ENCODE assay signal across 1 cellular context in genomic region chr3:136181741-136182140, GRCh38.
TF ChIP-seq lines count a peak whose summit lies in the region.

No MANE protein-coding gene starts in this region.

TF ChIP-seq in HEK293, 187 proteins besides CTCF, POLR2A, EP300 and RAD21 (continued from another document and continues in another):
- TF ChIP-seq, protein P1, sequence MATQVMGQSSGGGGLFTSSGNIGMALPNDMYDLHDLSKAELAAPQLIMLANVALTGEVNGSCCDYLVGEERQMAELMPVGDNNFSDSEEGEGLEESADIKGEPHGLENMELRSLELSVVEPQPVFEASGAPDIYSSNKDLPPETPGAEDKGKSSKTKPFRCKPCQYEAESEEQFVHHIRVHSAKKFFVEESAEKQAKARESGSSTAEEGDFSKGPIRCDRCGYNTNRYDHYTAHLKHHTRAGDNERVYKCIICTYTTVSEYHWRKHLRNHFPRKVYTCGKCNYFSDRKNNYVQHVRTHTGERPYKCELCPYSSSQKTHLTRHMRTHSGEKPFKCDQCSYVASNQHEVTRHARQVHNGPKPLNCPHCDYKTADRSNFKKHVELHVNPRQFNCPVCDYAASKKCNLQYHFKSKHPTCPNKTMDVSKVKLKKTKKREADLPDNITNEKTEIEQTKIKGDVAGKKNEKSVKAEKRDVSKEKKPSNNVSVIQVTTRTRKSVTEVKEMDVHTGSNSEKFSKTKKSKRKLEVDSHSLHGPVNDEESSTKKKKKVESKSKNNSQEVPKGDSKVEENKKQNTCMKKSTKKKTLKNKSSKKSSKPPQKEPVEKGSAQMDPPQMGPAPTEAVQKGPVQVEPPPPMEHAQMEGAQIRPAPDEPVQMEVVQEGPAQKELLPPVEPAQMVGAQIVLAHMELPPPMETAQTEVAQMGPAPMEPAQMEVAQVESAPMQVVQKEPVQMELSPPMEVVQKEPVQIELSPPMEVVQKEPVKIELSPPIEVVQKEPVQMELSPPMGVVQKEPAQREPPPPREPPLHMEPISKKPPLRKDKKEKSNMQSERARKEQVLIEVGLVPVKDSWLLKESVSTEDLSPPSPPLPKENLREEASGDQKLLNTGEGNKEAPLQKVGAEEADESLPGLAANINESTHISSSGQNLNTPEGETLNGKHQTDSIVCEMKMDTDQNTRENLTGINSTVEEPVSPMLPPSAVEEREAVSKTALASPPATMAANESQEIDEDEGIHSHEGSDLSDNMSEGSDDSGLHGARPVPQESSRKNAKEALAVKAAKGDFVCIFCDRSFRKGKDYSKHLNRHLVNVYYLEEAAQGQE (tag by site-specific recombination; IDR thresholded peaks at IDR 0.05): peak; percentile 61; the same call in 1 of the 2 replicates
- TF ChIP-seq ZNF513 (tag by site-specific recombination; IDR thresholded peaks at IDR 0.05): no peak
- 0 out of 2 replicates have a peak, but pooled peaks have one; percentile 55 for TF ChIP-seq ZNF558 (tag by site-specific recombination; IDR thresholded peaks at IDR 0.05)
- no peak for TF ChIP-seq ZNF473 (tag by site-specific recombination; IDR thresholded peaks at IDR 0.05)
- no peak for TF ChIP-seq ZNF830 (tag by site-specific recombination; IDR thresholded peaks at IDR 0.05; ENCODE audit: low read depth)
- no peak for TF ChIP-seq SP3 (tag by site-specific recombination; IDR thresholded peaks at IDR 0.05)
- no peak for TF ChIP-seq ZNF658 (tag by site-specific recombination; IDR thresholded peaks at IDR 0.05)
- TF ChIP-seq, protein P2, sequence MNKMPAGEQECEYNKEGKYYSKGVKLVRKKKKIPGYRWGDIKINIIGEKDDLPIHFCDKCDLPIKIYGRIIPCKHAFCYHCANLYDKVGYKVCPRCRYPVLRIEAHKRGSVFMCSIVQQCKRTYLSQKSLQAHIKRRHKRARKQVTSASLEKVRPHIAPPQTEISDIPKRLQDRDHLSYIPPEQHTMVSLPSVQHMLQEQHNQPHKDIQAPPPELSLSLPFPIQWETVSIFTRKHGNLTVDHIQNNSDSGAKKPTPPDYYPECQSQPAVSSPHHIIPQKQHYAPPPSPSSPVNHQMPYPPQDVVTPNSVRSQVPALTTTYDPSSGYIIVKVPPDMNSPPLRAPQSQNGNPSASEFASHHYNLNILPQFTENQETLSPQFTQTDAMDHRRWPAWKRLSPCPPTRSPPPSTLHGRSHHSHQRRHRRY (tag by site-specific recombination; IDR thresholded peaks at IDR 0.05): no peak
- TF ChIP-seq ZNF629 (tag by site-specific recombination; IDR thresholded peaks at IDR 0.05): 0 out of 2 replicates have a peak, but pooled peaks have one; percentile 33
- 0 out of 2 replicates have a peak, but pooled peaks have one; percentile 25 for TF ChIP-seq ZNF560 (tag by site-specific recombination; IDR thresholded peaks at IDR 0.05; ENCODE audit: borderline replicate concordance)
- TF ChIP-seq ZNF280C (tag by site-specific recombination; IDR thresholded peaks at IDR 0.05): no peak
- TF ChIP-seq ZNF426 (tag by site-specific recombination; IDR thresholded peaks at IDR 0.05): peak; percentile 77
- no peak for TF ChIP-seq ZNF626 (tag by site-specific recombination; IDR thresholded peaks at IDR 0.05)
- TF ChIP-seq ZNF529 (tag by site-specific recombination; IDR thresholded peaks at IDR 0.05; ENCODE audit: insufficient replicate concordance): peak; percentile 58
- no peak for TF ChIP-seq ZNF416 (tag by site-specific recombination; IDR thresholded peaks at IDR 0.05)
- TF ChIP-seq ZFP37 (tag by site-specific recombination; IDR thresholded peaks at IDR 0.05): no peak
- peak; percentile 59; the same call in 1 of the 2 replicates for TF ChIP-seq ZXDB (tag by site-specific recombination; IDR thresholded peaks at IDR 0.05)
- TF ChIP-seq ZNF530 (tag by site-specific recombination; IDR thresholded peaks at IDR 0.05; ENCODE audit: low read depth): no peak
- no peak for TF ChIP-seq ZNF776 (tag by site-specific recombination; IDR thresholded peaks at IDR 0.05; ENCODE audit: borderline replicate concordance)
- TF ChIP-seq REPIN1 (tag by site-specific recombination; IDR thresholded peaks at IDR 0.05; ENCODE audit: low read depth): no peak
- no peak for TF ChIP-seq YY2 (tag by site-specific recombination; IDR thresholded peaks at IDR 0.05)
- no peak for TF ChIP-seq ZNF366 (tag by site-specific recombination; conservative IDR thresholded peaks at IDR 0.05)
- TF ChIP-seq, protein P3, sequence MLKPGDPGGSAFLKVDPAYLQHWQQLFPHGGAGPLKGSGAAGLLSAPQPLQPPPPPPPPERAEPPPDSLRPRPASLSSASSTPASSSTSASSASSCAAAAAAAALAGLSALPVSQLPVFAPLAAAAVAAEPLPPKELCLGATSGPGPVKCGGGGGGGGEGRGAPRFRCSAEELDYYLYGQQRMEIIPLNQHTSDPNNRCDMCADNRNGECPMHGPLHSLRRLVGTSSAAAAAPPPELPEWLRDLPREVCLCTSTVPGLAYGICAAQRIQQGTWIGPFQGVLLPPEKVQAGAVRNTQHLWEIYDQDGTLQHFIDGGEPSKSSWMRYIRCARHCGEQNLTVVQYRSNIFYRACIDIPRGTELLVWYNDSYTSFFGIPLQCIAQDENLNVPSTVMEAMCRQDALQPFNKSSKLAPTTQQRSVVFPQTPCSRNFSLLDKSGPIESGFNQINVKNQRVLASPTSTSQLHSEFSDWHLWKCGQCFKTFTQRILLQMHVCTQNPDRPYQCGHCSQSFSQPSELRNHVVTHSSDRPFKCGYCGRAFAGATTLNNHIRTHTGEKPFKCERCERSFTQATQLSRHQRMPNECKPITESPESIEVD (tag by site-specific recombination; IDR thresholded peaks at IDR 0.05): no peak
- TF ChIP-seq TRIM28 (IDR thresholded peaks at IDR 0.05; ENCODE audit: borderline replicate concordance, low read length): no peak
- no peak for TF ChIP-seq ZNF362 (tag by site-specific recombination; IDR thresholded peaks at IDR 0.05)
- TF ChIP-seq KLF9 (tag by site-specific recombination; IDR thresholded peaks at IDR 0.05; ENCODE audit: low read depth): no peak
- TF ChIP-seq ZBTB48 (tag by site-specific recombination; IDR thresholded peaks at IDR 0.05): no peak
- TF ChIP-seq ZNF16 (tag by site-specific recombination; IDR thresholded peaks at IDR 0.05; ENCODE audit: low read depth): no peak
- no peak for TF ChIP-seq GLIS2 (tag by site-specific recombination; IDR thresholded peaks at IDR 0.05)
- TF ChIP-seq ZNF248 (tag by site-specific recombination; IDR thresholded peaks at IDR 0.05): no peak
- TF ChIP-seq, protein P4, sequence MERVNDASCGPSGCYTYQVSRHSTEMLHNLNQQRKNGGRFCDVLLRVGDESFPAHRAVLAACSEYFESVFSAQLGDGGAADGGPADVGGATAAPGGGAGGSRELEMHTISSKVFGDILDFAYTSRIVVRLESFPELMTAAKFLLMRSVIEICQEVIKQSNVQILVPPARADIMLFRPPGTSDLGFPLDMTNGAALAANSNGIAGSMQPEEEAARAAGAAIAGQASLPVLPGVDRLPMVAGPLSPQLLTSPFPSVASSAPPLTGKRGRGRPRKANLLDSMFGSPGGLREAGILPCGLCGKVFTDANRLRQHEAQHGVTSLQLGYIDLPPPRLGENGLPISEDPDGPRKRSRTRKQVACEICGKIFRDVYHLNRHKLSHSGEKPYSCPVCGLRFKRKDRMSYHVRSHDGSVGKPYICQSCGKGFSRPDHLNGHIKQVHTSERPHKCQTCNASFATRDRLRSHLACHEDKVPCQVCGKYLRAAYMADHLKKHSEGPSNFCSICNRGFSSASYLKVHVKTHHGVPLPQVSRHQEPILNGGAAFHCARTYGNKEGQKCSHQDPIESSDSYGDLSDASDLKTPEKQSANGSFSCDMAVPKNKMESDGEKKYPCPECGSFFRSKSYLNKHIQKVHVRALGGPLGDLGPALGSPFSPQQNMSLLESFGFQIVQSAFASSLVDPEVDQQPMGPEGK (tag by site-specific recombination; IDR thresholded peaks at IDR 0.05): no peak
- TF ChIP-seq BCL11A (tag by site-specific recombination; IDR thresholded peaks at IDR 0.05; ENCODE audit: low read depth): no peak
- TF ChIP-seq ZNF660 (tag by site-specific recombination; IDR thresholded peaks at IDR 0.05): no peak
- TF ChIP-seq ZNF239 (tag by site-specific recombination; IDR thresholded peaks at IDR 0.05): no peak
- TF ChIP-seq SP2 (tag by site-specific recombination; IDR thresholded peaks at IDR 0.05): no peak
- TF ChIP-seq, protein P5, sequence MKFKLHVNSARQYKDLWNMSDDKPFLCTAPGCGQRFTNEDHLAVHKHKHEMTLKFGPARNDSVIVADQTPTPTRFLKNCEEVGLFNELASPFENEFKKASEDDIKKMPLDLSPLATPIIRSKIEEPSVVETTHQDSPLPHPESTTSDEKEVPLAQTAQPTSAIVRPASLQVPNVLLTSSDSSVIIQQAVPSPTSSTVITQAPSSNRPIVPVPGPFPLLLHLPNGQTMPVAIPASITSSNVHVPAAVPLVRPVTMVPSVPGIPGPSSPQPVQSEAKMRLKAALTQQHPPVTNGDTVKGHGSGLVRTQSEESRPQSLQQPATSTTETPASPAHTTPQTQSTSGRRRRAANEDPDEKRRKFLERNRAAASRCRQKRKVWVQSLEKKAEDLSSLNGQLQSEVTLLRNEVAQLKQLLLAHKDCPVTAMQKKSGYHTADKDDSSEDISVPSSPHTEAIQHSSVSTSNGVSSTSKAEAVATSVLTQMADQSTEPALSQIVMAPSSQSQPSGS (tag by site-specific recombination; IDR thresholded peaks at IDR 0.05; ENCODE audit: low read depth): no peak
- peak; percentile 58 for TF ChIP-seq ZBTB8A (tag by site-specific recombination; IDR thresholded peaks at IDR 0.05)
- no peak for TF ChIP-seq ZNF585B (tag by site-specific recombination; IDR thresholded peaks at IDR 0.05)
- no peak for TF ChIP-seq SCRT1 (tag by site-specific recombination; IDR thresholded peaks at IDR 0.05; ENCODE audit: borderline replicate concordance)
- 0 out of 2 replicates have a peak, but pooled peaks have one; percentile 19 for TF ChIP-seq ZNF223 (tag by site-specific recombination; IDR thresholded peaks at IDR 0.05)
- TF ChIP-seq ZNF114 (tag by site-specific recombination; IDR thresholded peaks at IDR 0.05): no peak
- TF ChIP-seq, protein P6, sequence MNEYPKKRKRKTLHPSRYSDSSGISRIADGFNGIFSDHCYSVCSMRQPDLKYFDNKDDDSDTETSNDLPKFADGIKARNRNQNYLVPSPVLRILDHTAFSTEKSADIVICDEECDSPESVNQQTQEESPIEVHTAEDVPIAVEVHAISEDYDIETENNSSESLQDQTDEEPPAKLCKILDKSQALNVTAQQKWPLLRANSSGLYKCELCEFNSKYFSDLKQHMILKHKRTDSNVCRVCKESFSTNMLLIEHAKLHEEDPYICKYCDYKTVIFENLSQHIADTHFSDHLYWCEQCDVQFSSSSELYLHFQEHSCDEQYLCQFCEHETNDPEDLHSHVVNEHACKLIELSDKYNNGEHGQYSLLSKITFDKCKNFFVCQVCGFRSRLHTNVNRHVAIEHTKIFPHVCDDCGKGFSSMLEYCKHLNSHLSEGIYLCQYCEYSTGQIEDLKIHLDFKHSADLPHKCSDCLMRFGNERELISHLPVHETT (tag by site-specific recombination; IDR thresholded peaks at IDR 0.05): no peak
- no peak for TF ChIP-seq ZNF600 (tag by site-specific recombination; IDR thresholded peaks at IDR 0.05)
- TF ChIP-seq ZBTB7A (tag by site-specific recombination; IDR thresholded peaks at IDR 0.05; ENCODE audit: low read depth): no peak
- TF ChIP-seq, protein P7, sequence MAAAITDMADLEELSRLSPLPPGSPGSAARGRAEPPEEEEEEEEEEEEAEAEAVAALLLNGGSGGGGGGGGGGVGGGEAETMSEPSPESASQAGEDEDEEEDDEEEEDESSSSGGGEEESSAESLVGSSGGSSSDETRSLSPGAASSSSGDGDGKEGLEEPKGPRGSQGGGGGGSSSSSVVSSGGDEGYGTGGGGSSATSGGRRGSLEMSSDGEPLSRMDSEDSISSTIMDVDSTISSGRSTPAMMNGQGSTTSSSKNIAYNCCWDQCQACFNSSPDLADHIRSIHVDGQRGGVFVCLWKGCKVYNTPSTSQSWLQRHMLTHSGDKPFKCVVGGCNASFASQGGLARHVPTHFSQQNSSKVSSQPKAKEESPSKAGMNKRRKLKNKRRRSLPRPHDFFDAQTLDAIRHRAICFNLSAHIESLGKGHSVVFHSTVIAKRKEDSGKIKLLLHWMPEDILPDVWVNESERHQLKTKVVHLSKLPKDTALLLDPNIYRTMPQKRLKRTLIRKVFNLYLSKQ (tag by site-specific recombination; IDR thresholded peaks at IDR 0.05; ENCODE audit: borderline replicate concordance): no peak
- no peak for TF ChIP-seq ZNF670 (tag by site-specific recombination; IDR thresholded peaks at IDR 0.05; ENCODE audit: low read depth)
- TF ChIP-seq ZNF701 (tag by site-specific recombination; IDR thresholded peaks at IDR 0.05): no peak
- TF ChIP-seq ZNF324 (tag by site-specific recombination; IDR thresholded peaks at IDR 0.05): no peak
